Comparison of ENCODE assay signal across 8 cellular contexts in genomic region chrX:155263854-155264628, GRCh38. TPM values are rescaled to one million over a fixed set of nuclear protein-coding genes. Genes with fewer than 3 reads are reported as not detected.
A peak's percentile ranks its signal among the peaks of the same experiment; 100 is the strongest.
DNase-seq lines count a peak whose midpoint lies in the region; ATAC-seq lines count a peak whose summit lies in the region.

A gene with protein sequence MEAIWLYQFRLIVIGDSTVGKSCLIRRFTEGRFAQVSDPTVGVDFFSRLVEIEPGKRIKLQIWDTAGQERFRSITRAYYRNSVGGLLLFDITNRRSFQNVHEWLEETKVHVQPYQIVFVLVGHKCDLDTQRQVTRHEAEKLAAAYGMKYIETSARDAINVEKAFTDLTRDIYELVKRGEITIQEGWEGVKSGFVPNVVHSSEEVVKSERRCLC (minus strand): TSS chrX:155264491. CDS start chrX:155264288, 203 bp downstream.

- no peaks in the 10 kb centered on the region for H3K27me3 ChIP-seq in layer of hippocampus (ENCODE audit: control insufficient read depth, insufficient read depth, low read length)

- DNase-seq in NCI-H2081 (lab: John Stamatoyannopoulos, UW), result peak; percentile 46 to 52
- no peak for DNase-seq in NCI-H2081 treated with DMSO at 0.1 percent for 48 hours (lab: John Stamatoyannopoulos, UW)
- peak; percentile 62 to 70 for DNase-seq in NCI-H1930 (lab: John Stamatoyannopoulos, UW)
- peak; percentile 70 for DNase-seq in activated CD4-positive, CD25-positive, alpha-beta regulatory T cell treated with anti-CD3 and anti-CD28 coated beads, Interleukin-2, amount 50 U/mL, for 72 hours
- DNase-seq in cerebellum (ENCODE audit: low spot score), result peak; percentile 70
- DNase-seq in stimulated activated CD4-positive, alpha-beta T cell treated with anti-CD3 and anti-CD28 coated beads, Interleukin-1b, Interleukin-23, amount 100 ng/mL, for 48 hours, result peak; percentile 82

- H3K27ac ChIP-seq in layer of hippocampus (ENCODE audit: low read depth, low read length), result peak within 1 kb of the TSS; percentile 16

- peak; percentile 96 for ATAC-seq in HG02938 (IDR thresholded peaks at IDR 0.05; ENCODE audit: unreplicated experiment)

RNA-seq across cellular contexts. Expression of the gene that starts here (rescaled TPM):
- 20.1 TPM for total RNA-seq in cerebellum
